ENCODE assay signal across 31 cellular contexts in the genomic region with DNA sequence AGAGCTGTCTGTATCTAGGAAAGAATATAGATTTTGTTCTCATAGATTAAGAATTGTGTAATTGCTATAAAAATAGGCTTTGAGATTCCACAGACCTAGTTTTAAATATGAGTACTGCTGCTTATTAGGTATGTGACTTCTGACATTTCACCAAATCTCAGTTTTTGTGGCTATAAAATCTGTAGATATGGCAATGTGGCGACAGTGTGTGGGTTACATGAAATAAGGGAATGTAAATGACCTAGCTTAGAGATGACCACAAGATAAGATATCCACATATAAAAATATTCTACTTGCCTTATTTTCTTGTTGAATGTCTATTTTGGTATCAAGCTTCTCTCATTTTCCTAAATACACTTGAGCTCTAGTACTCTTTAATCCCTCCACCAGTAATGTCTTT.
"Had no signal": no experiment of that assay in that cellular context is flagged by ENCODE, and none has a peak within 500 bp of the region (broad histone marks: within the 10 kb centered on the region; RNA-seq: fewer than 3 reads in every experiment).

No MANE protein-coding gene starts in this region.

- H3K9me3 Mint-ChIP-seq: naive thymus-derived CD8-positive, alpha-beta T cell; nephron; stimulated activated naive B cell treated with anti-CD40 and anti-IgM and Interleukin-4, amounts not matched to agents 10 μg/mL and 1 μg/mL and 100 μg/mL, for 72 hours had no signal

- H3K4me1 ChIP-seq: lower lobe of right lung, pancreas, prostate gland, suprapubic skin, upper lobe of right lung had no signal

- H3K27me3 ChIP-seq: pancreas, stomach, suprapubic skin, tibial artery, upper lobe of right lung had no signal

- DNase-seq: hippocampal formation; kidney glomerular epithelial cell; left cardiac atrium; left ventricle myocardium superior; lower lobe of right lung; mammary epithelial cell; mesenchymal stem cell; naive thymus-derived CD8-positive, alpha-beta T cell; nucleus accumbens; pancreas; retina; right cardiac atrium; stimulated activated CD4-positive, alpha-beta T cell treated with anti-CD3 and anti-CD28 coated beads, Interleukin-12 subunit alpha, Interleukin-12 subunit beta, amount 100 ng/mL, for 4 hours; stimulated activated CD4-positive, alpha-beta T cell treated with anti-CD3 and anti-CD28 coated beads, Interleukin-15, amount 100 ng/mL, for 24 hours; stimulated activated CD4-positive, alpha-beta T cell treated with anti-CD3 and anti-CD28 coated beads, Interleukin-2, amount 100 ng/mL, for 24 hours; stimulated activated CD4-positive, alpha-beta T cell treated with anti-CD3 and anti-CD28 coated beads, Interleukin-4, amount 100 ng/mL, for 1 hour; stimulated activated naive B cell treated with anti-CD40 and anti-IgM and Interleukin-4, amounts not matched to agents 10 μg/mL and 1 μg/mL and 100 μg/mL, for 72 hours; stimulated activated naive CD8-positive, alpha-beta T cell treated with anti-CD3 and anti-CD28 coated beads, Interleukin-15, Interleukin-2, amounts not matched to agents 100 U/mL and 50 U/mL, for 24 hours; stomach; tibial artery; trophoblast cell; upper lobe of right lung had no signal

- H3K36me3 Mint-ChIP-seq: naive thymus-derived CD8-positive, alpha-beta T cell; stimulated activated naive B cell treated with anti-CD40 and anti-IgM and Interleukin-4, amounts not matched to agents 10 μg/mL and 1 μg/mL and 100 μg/mL, for 72 hours had no signal

- ATAC-seq: left cardiac atrium; left lobe of liver; left ventricle myocardium superior; lower lobe of right lung; naive thymus-derived CD8-positive, alpha-beta T cell; pancreas; right cardiac atrium; sciatic nerve; stimulated activated naive B cell treated with anti-CD40 and anti-IgM and Interleukin-4, amounts not matched to agents 10 μg/mL and 1 μg/mL and 100 μg/mL, for 72 hours; stimulated activated naive CD8-positive, alpha-beta T cell treated with anti-CD3 and anti-CD28 coated beads, Interleukin-15, Interleukin-2, amounts not matched to agents 100 U/mL and 50 U/mL, for 24 hours; upper lobe of right lung had no signal

- H3K27ac ChIP-seq: lower lobe of right lung, pancreas, prostate gland, skin epidermis, stomach, suprapubic skin, thoracic aorta, tibial artery, upper lobe of right lung had no signal

- H3K4me3 ChIP-seq: lower lobe of right lung, pancreas, prostate gland, skin epidermis, stomach, suprapubic skin, thoracic aorta, tibial artery, upper lobe of right lung had no signal

- H3K4me3 Mint-ChIP-seq: naive thymus-derived CD8-positive, alpha-beta T cell; nephron; stimulated activated naive B cell treated with anti-CD40 and anti-IgM and Interleukin-4, amounts not matched to agents 10 μg/mL and 1 μg/mL and 100 μg/mL, for 72 hours had no signal

- H3K27ac Mint-ChIP-seq: naive thymus-derived CD8-positive, alpha-beta T cell; nephron; stimulated activated naive B cell treated with anti-CD40 and anti-IgM and Interleukin-4, amounts not matched to agents 10 μg/mL and 1 μg/mL and 100 μg/mL, for 72 hours had no signal

- H3K4me1 Mint-ChIP-seq: naive thymus-derived CD8-positive, alpha-beta T cell; stimulated activated naive B cell treated with anti-CD40 and anti-IgM and Interleukin-4, amounts not matched to agents 10 μg/mL and 1 μg/mL and 100 μg/mL, for 72 hours had no signal

- H3K9me3 ChIP-seq: lower lobe of right lung, pancreas, prostate gland, stomach, suprapubic skin, thoracic aorta, tibial artery, upper lobe of right lung had no signal

- H3K27me3 Mint-ChIP-seq: naive thymus-derived CD8-positive, alpha-beta T cell; stimulated activated naive B cell treated with anti-CD40 and anti-IgM and Interleukin-4, amounts not matched to agents 10 μg/mL and 1 μg/mL and 100 μg/mL, for 72 hours had no signal

- H3K36me3 ChIP-seq: lower lobe of right lung, pancreas, prostate gland, stomach, suprapubic skin, thoracic aorta, tibial artery, upper lobe of right lung had no signal

- FAIRE-seq: keratinocyte, pancreas, urothelium cell line had no signal
